11 cellular contexts compared by ENCODE assay signal in genomic region chr19:32150605-32151004, GRCh38.
"Had no signal": no experiment of that assay in that cellular context is flagged by ENCODE, and none has a peak within 500 bp of the region (broad histone marks: within the 10 kb centered on the region; RNA-seq: fewer than 3 reads in every experiment).

No MANE protein-coding gene starts in this region.

- DNase-seq: GM23248, GOT3, H7, H9, HCEC 1CT, HFFc6 had no signal

- H3K4me2 ChIP-seq: GM23338 had no signal

- H3K4me1 ChIP-seq: HAP-1 had no signal

- H3K27ac ChIP-seq: GM23248 had no signal

- ATAC-seq: GM23338, HCT116 had no signal

- FAIRE-seq: H1, H54 had no signal

- H3K9ac ChIP-seq: GM23248 had no signal

- H3K4me3 ChIP-seq: GM23248, GM23338, HAP-1 had no signal

- H2AFZ ChIP-seq: GM23248, GM23338 had no signal

- H3K36me3 ChIP-seq: HAP-1 had no signal
